ENCODE assay signal across 8 cellular contexts in the genomic region with DNA sequence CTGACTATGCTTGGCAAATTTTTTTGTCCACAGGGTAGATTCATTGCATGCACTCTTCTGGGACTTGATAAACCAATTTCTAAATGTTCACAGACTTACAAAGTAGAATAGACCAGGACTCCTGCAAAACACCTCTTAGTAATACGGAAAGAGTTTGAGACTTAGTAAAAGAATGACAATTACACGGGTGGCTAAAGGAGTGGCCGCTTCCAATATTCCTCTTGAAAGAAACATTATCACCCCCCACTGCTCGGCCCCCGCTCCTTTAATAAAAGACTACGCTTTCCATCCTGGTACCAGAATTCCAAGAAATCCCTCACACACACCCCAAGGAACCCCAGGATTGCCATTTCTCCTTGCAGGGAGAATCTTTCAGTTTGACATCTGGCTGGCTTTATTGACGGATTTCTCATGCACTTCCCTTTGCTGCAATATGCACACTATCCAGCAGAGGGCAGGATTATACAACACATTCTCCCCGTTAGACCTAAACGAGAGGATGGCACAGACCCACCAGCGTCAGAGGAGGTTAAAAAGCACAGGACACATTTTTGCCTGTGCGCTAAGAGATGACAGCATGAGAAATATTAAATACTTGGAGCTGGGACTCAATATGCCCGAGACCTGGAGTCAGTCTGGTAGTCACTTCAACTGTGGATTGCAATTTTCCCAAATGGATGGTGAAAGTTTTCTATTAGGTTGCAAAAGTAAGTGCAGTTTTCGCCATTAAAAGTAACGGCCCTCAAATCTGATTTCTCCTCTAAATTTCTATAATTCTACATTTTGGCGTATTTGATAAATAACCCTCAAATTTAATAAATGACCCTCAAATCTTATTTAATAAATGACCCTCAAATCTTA. TPM values are rescaled to one million over a fixed set of nuclear protein-coding genes. Genes with fewer than 3 reads are reported as not detected.
DNase-seq lines count a peak whose midpoint lies in the region; ATAC-seq, FAIRE-seq and TF ChIP-seq lines count a peak whose summit lies in the region.

No MANE protein-coding gene starts in this region.

- no peak overlapping the region for H2AFZ ChIP-seq in OCI-LY7 (ENCODE audit: low read length)

- POLR2A ChIA-PET in OCI-LY7 (lab: Charles Lee), result no interaction called here

- TF ChIP-seq POLR2A in esophagus squamous epithelium (IDR thresholded peaks at IDR 0.05), result no peak

- BruUV-seq in OCI-LY7 (replicated peaks; lab: Mats Ljungman, UMichigan), result no TSS peak

- H3K9me3 ChIP-seq in OCI-LY7 (ENCODE audit: low read length) (no peaks in the 10 kb centered on the region), esophagus squamous epithelium (no peaks in the 10 kb centered on the region)

- no peaks in the 10 kb centered on the region for H3K9me2 ChIP-seq in OCI-LY7 (ENCODE audit: insufficient read depth, low read length)

- H3K27ac ChIP-seq in OCI-LY7 (ENCODE audit: low read depth, low read length, poor library complexity, severe bottlenecking) (no peak overlapping the region), esophagus squamous epithelium (no peak overlapping the region)

- H3K4me1 Mint-ChIP-seq in natural killer cell, result no peaks in the 10 kb centered on the region

- whole genome bisulfite sequencing in esophagus squamous epithelium, 2 donors, result 24% methylated on average over 15 of the region's 15 CpGs

- no peaks in the 10 kb centered on the region for H3K27me3 Mint-ChIP-seq in natural killer cell (ENCODE audit: low read depth in 2 of 2)

- DNase-seq in Right ventricle myocardium inferior (ENCODE audit: missing footprints), result no peak
- DNase-seq in cardiac septum (ENCODE audit: low spot score), result no peak
- peak; percentile 70 for DNase-seq in HTR-8/SVneo (ENCODE audit: insufficient read length, low spot score)
- DNase-seq in OCI-LY7 (ENCODE audit: low spot score), result peak; percentile 68
- peak; percentile 48 for DNase-seq in activated T-cell treated with anti-CD3 and anti-CD28 coated beads for 4 hours
- DNase-seq in esophagus squamous epithelium (lab: John Stamatoyannopoulos, UW), result no peak
- DNase-seq in natural killer cell, result peak; percentile 34
- DNase-seq in stimulated activated naive CD4-positive, alpha-beta T cell treated with Interleukin-2 at 50 U/mL for 16 hours (lab: John Stamatoyannopoulos, UW), result peak; percentile 31

- H3K4me3 ChIP-seq in OCI-LY7 (ENCODE audit: low read depth, low read length, poor library complexity, severe bottlenecking) (no peak overlapping the region), esophagus squamous epithelium (no peak overlapping the region)

- H4K20me1 ChIP-seq in OCI-LY7 (ENCODE audit: insufficient read depth, low read length), result no peaks in the 10 kb centered on the region

- TF ChIP-seq CTCF in OCI-LY7 (conservative IDR thresholded peaks at IDR 0.05; ENCODE audit: low read length), result peak; percentile 94
- TF ChIP-seq CTCF in esophagus squamous epithelium (IDR thresholded peaks at IDR 0.05), result peak; percentile 75 to 92 (median 90)
- peak; percentile 85 for TF ChIP-seq CTCF in natural killer cell (IDR thresholded peaks at IDR 0.05)

- no peaks in the 10 kb centered on the region for H3K9me3 Mint-ChIP-seq in natural killer cell

- ATAC-seq in Right ventricle myocardium inferior, result peak; percentile 86
- ATAC-seq in natural killer cell, result peak; percentile 75 to 93 (median 86)

- H3K4me3 Mint-ChIP-seq in natural killer cell, result no peak overlapping the region

- no peak overlapping the region for H3K27ac Mint-ChIP-seq in natural killer cell

- H3K79me2 ChIP-seq in OCI-LY7 (ENCODE audit: insufficient read depth, low read depth, low read length), result no peaks in the 10 kb centered on the region

- CTCF ChIA-PET in OCI-LY7 (lab: Charles Lee; ENCODE audit: unreplicated experiment), result interaction anchor here (1.6 kb wide), 1 partner anchor 327 kb away, joined by 4 read pairs; no protein-coding TSS in a partner anchor

- H3K4me2 ChIP-seq in OCI-LY7 (ENCODE audit: low read length), result no peak overlapping the region

- no peaks in the 10 kb centered on the region for H3K36me3 ChIP-seq in OCI-LY7 (ENCODE audit: insufficient read depth, low read length)
- no peaks in the 10 kb centered on the region for H3K36me3 ChIP-seq in esophagus squamous epithelium

- H3K27me3 ChIP-seq in esophagus squamous epithelium, result peaks cover 0 to 7% (median 0%) of the 10 kb centered on the region in 4 donors

- H3K4me1 ChIP-seq in OCI-LY7 (ENCODE audit: insufficient read depth, low read length, poor library complexity, severe bottlenecking) (peaks cover 11% of the 10 kb centered on the region), esophagus squamous epithelium (no peaks in the 10 kb centered on the region)

- peak; percentile 97 for FAIRE-seq in HTR-8/SVneo (lab: Jason Lieb, UNC)

- intact Hi-C loops in Right ventricle myocardium inferior (cut with DNase I) (loop anchor here (1.0 to 5.0 kb wide), 3 partner anchors 296 to 422 kb away; a partner anchor contains a TSS), cardiac septum (cut with DNase I) (loop anchor here (2.0 to 10.0 kb wide), 3 partner anchors 295 to 419 kb away; a partner anchor contains a TSS), OCI-LY7 (cut with micrococcal nuclease; ENCODE audit: unreplicated experiment) (loop anchor here (1.0 to 10.0 kb wide), 3 partner anchors 107 to 329 kb away; no protein-coding TSS in a partner anchor), esophagus squamous epithelium (cut with DNase I) (loop anchor here (5.0 kb wide), 1 partner anchor 297 kb away; no protein-coding TSS in a partner anchor), natural killer cell (cut with micrococcal nuclease) (loop anchor here (1.0 to 5.0 kb wide), 3 partner anchors 296 to 422 kb away; a partner anchor contains a TSS)

- no peaks in the 10 kb centered on the region for H3K36me3 Mint-ChIP-seq in natural killer cell

RNA-seq across cellular contexts. Expression of a gene that starts 46.6 kb away (rescaled TPM):
- total RNA-seq in Right ventricle myocardium inferior (46.0 TPM), cardiac septum (46.8 TPM), OCI-LY7 (2022) (22.1 and 28.5 TPM in 2 replicates), esophagus squamous epithelium (10 to 100 TPM in 2 of 4 donors, 1 to 10 TPM in 2; 2.3 to 10.1 (median 6.3) TPM), natural killer cell (1 to 10 TPM; 1.6 to 4.3 (median 3.3) TPM)
- total RNA-seq in OCI-LY7 (2014; rRNA removed; shearing (Covaris generic)), result 4.4 and 9.1 TPM in 2 replicates

Comparison
In these comparisons a context has a peak if more than half of its experiments do, and no peak if none do; other contexts are left out.
1. DNase-seq: peak in HTR-8/SVneo (single experiment), OCI-LY7 (single experiment), activated T-cell treated with anti-CD3 and anti-CD28 coated beads for 4 hours (single experiment), natural killer cell (single experiment) and stimulated activated naive CD4-positive, alpha-beta T cell treated with Interleukin-2 at 50 U/mL for 16 hours (single experiment); none in Right ventricle myocardium inferior (single experiment), cardiac septum (single experiment) and esophagus squamous epithelium (single experiment).
2. Peak in every context shown above with its lines, with median percentiles within 50 percentile points of each other: CTCF ChIP-seq.